Comparison of ENCODE assay signal across 23 cellular contexts in genomic region chr6:4091926-4092325, GRCh38. TPM values are rescaled to one million over a fixed set of nuclear protein-coding genes. Genes with fewer than 3 reads are reported as not detected.
"Had no signal": no experiment of that assay in that cellular context is flagged by ENCODE, and none has a peak within 500 bp of the region (broad histone marks: within the 10 kb centered on the region; RNA-seq: fewer than 3 reads in every experiment).

No MANE protein-coding gene starts in this region.

- H3K4me3 ChIP-seq: esophagus muscularis mucosa, gastrocnemius medialis, heart right ventricle, lung, right atrium auricular region, smooth muscle cell, tibial nerve had no signal

- H3K9me3 ChIP-seq: esophagus muscularis mucosa, gastrocnemius medialis, heart right ventricle, neutrophil, right atrium auricular region, testis, tibial nerve had no signal

- ATAC-seq: effector memory CD8-positive, alpha-beta T cell; gastrocnemius medialis; heart right ventricle; left ventricle myocardium superior; naive thymus-derived CD8-positive, alpha-beta T cell; stimulated activated memory B cell treated with anti-CD40 and anti-IgM and Interleukin-4, amounts not matched to agents 10 μg/mL and 1 μg/mL and 100 μg/mL, for 72 hours had no signal

- H3K27ac ChIP-seq: epithelial cell of prostate, esophagus muscularis mucosa, gastrocnemius medialis, heart right ventricle, neutrophil, right atrium auricular region, testis, tibial nerve had no signal

- H3K4me2 ChIP-seq: smooth muscle cell had no signal

- H3K36me3 ChIP-seq: esophagus muscularis mucosa, gastrocnemius medialis, heart right ventricle, neutrophil, right atrium auricular region, tibial nerve had no signal

- DNase-seq: effector memory CD8-positive, alpha-beta T cell; gastrocnemius medialis; heart right ventricle; islet precursor cell; left ventricle myocardium superior; mesenchymal stem cell; midbrain; naive thymus-derived CD8-positive, alpha-beta T cell; posterior cingulate gyrus; stimulated activated CD4-positive, alpha-beta T cell treated with anti-CD3 and anti-CD28 coated beads, Interleukin-4, amount 100 ng/mL, for 24 hours; testis had no signal

- H3K27me3 ChIP-seq: esophagus muscularis mucosa, gastrocnemius medialis, heart right ventricle, neutrophil, right atrium auricular region, testis, tibial nerve had no signal

- H3K4me1 ChIP-seq: esophagus muscularis mucosa, gastrocnemius medialis, heart right ventricle, right atrium auricular region, testis, tibial nerve had no signal

RNA-seq across cellular contexts. Expression of gene FAM217A, which starts 13.0 kb away (rescaled TPM):
- total RNA-seq: esophagus muscularis mucosa; fibroblast of villous mesenchyme; gastrocnemius medialis; heart right ventricle; left ventricle myocardium superior; lung; naive thymus-derived CD8-positive, alpha-beta T cell; osteoblast; right atrium auricular region; smooth muscle cell; tibial nerve; ureter had no signal
- polyA plus RNA-seq: heart right ventricle, lung, neural cell, smooth muscle cell had no signal
